Comparison of ENCODE assay signal across 14 cellular contexts in the genomic region with DNA sequence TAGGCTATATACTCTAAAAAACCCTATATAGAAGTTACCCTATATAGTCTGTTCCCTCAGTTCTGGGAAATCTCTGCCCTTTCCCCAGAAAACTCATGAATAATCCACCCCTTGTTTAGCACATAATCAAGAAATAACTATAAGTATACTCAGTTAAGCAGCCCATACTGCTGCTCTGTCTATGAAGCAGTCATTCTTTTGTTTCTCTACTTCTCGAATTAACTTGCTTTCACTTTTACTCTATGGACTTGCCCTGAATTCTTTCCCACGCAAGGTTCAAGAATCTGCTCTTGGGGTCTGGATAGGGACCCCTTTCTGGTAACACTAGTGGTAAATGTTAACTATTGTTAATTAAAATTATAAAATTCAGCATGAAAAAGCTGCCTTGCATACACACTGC. TPM values are rescaled to one million over a fixed set of nuclear protein-coding genes. Genes with fewer than 3 reads are reported as not detected.
A peak's percentile ranks its signal among the peaks of the same experiment; 100 is the strongest.
DNase-seq lines count a peak whose midpoint lies in the region; ATAC-seq lines count a peak whose summit lies in the region.
"Had no signal": no experiment of that assay in that cellular context is flagged by ENCODE, and none has a peak within 500 bp of the region (broad histone marks: within the 10 kb centered on the region; RNA-seq: fewer than 3 reads in every experiment).

No MANE protein-coding gene starts in this region.

- peaks cover 51% of the 10 kb centered on the region for H3K36me3 Mint-ChIP-seq in activated CD4-positive, alpha-beta memory T cell treated with anti-CD3 and anti-CD28 coated beads, Interleukin-2, amount 10 ng/mL, durations not matched to agents 7 days and 5 days (ENCODE audit: low read depth)
- H3K36me3 Mint-ChIP-seq in activated CD4-positive, alpha-beta memory T cell treated with anti-CD3 and anti-CD28 coated beads for 36 hours = peaks cover 23% of the 10 kb centered on the region
- no peaks in the 10 kb centered on the region for H3K36me3 Mint-ChIP-seq in stimulated activated effector memory CD8-positive, alpha-beta T cell treated with anti-CD3 and anti-CD28 coated beads, Interleukin-12 subunit alpha, Interleukin-12 subunit beta, amount 100 ng/mL, for 72 hours

- intact Hi-C loops in activated CD4-positive, alpha-beta memory T cell treated with anti-CD3 and anti-CD28 coated beads for 36 hours (cut with micrococcal nuclease) = no loop called here
- intact Hi-C loops in posterior cingulate gyrus (cut with DNase I) = no loop called here

- H3K4me3 Mint-ChIP-seq in activated CD4-positive, alpha-beta memory T cell treated with anti-CD3 and anti-CD28 coated beads, Interleukin-2, amount 10 ng/mL, durations not matched to agents 7 days and 5 days = no peak overlapping the region
- no peak overlapping the region for H3K4me3 Mint-ChIP-seq in activated CD4-positive, alpha-beta memory T cell treated with anti-CD3 and anti-CD28 coated beads for 36 hours
- no peak overlapping the region for H3K4me3 Mint-ChIP-seq in stimulated activated effector memory CD8-positive, alpha-beta T cell treated with anti-CD3 and anti-CD28 coated beads, Interleukin-12 subunit alpha, Interleukin-12 subunit beta, amount 100 ng/mL, for 72 hours
- H3K4me3 Mint-ChIP-seq: activated naive CD4-positive, alpha-beta T cell treated with anti-CD3 and anti-CD28 coated beads for 36 hours; CD4-positive, CD25-positive, alpha-beta regulatory T cell had no signal

- H3K4me1 Mint-ChIP-seq in activated CD4-positive, alpha-beta memory T cell treated with anti-CD3 and anti-CD28 coated beads, Interleukin-2, amount 10 ng/mL, durations not matched to agents 7 days and 5 days = peaks cover 30% of the 10 kb centered on the region
- H3K4me1 Mint-ChIP-seq in activated CD4-positive, alpha-beta memory T cell treated with anti-CD3 and anti-CD28 coated beads for 36 hours (ENCODE audit: low read depth) = peaks cover 4% of the 10 kb centered on the region
- peaks cover 7% of the 10 kb centered on the region for H3K4me1 Mint-ChIP-seq in stimulated activated effector memory CD8-positive, alpha-beta T cell treated with anti-CD3 and anti-CD28 coated beads, Interleukin-12 subunit alpha, Interleukin-12 subunit beta, amount 100 ng/mL, for 72 hours

- peak overlapping the region; percentile 59 for H3K27ac Mint-ChIP-seq in activated CD4-positive, alpha-beta memory T cell treated with anti-CD3 and anti-CD28 coated beads, Interleukin-2, amount 10 ng/mL, durations not matched to agents 7 days and 5 days
- no peak overlapping the region for H3K27ac Mint-ChIP-seq in activated CD4-positive, alpha-beta memory T cell treated with anti-CD3 and anti-CD28 coated beads for 36 hours
- no peak overlapping the region for H3K27ac Mint-ChIP-seq in stimulated activated effector memory CD8-positive, alpha-beta T cell treated with anti-CD3 and anti-CD28 coated beads, Interleukin-12 subunit alpha, Interleukin-12 subunit beta, amount 100 ng/mL, for 72 hours
- H3K27ac Mint-ChIP-seq: activated naive CD4-positive, alpha-beta T cell treated with anti-CD3 and anti-CD28 coated beads for 36 hours; CD4-positive, CD25-positive, alpha-beta regulatory T cell had no signal

- CTCF ChIA-PET in activated CD4-positive, alpha-beta memory T cell treated with anti-CD3 and anti-CD28 coated beads, Interleukin-2, amount 10 ng/mL, durations not matched to agents 7 days and 5 days (lab: Charles Lee) = no interaction called here
- CTCF ChIA-PET in activated CD4-positive, alpha-beta memory T cell treated with anti-CD3 and anti-CD28 coated beads for 36 hours (lab: Charles Lee) = no interaction called here

- H3K9me3 Mint-ChIP-seq in activated CD4-positive, alpha-beta memory T cell treated with anti-CD3 and anti-CD28 coated beads, Interleukin-2, amount 10 ng/mL, durations not matched to agents 7 days and 5 days = peaks cover 8% of the 10 kb centered on the region
- no peaks in the 10 kb centered on the region for H3K9me3 Mint-ChIP-seq in activated CD4-positive, alpha-beta memory T cell treated with anti-CD3 and anti-CD28 coated beads for 36 hours
- no peaks in the 10 kb centered on the region for H3K9me3 Mint-ChIP-seq in stimulated activated effector memory CD8-positive, alpha-beta T cell treated with anti-CD3 and anti-CD28 coated beads, Interleukin-12 subunit alpha, Interleukin-12 subunit beta, amount 100 ng/mL, for 72 hours

- DNase-seq in activated CD4-positive, alpha-beta memory T cell treated with anti-CD3 and anti-CD28 coated beads, Interleukin-2, amount 10 ng/mL, durations not matched to agents 7 days and 5 days = no peak
- DNase-seq in activated CD4-positive, alpha-beta memory T cell treated with anti-CD3 and anti-CD28 coated beads for 36 hours = no peak
- no peak for DNase-seq in stimulated activated effector memory CD8-positive, alpha-beta T cell treated with anti-CD3 and anti-CD28 coated beads, Interleukin-12 subunit alpha, Interleukin-12 subunit beta, amount 100 ng/mL, for 72 hours (ENCODE audit: low spot score in 2 of 2)
- DNase-seq in posterior cingulate gyrus (no peak), T-helper 2 cell (no peak)
- DNase-seq in activated naive CD4-positive, alpha-beta T cell treated with anti-CD3 and anti-CD28 coated beads, Interleukin-2, amount 50 U/mL, for 16 hours = no peak
- DNase-seq: 8988T; activated naive CD4-positive, alpha-beta T cell treated with anti-CD3 and anti-CD28 coated beads for 36 hours; CD4-positive, CD25-positive, alpha-beta regulatory T cell; dorsolateral prefrontal cortex; heart right ventricle; NCI-H510A had no signal

- POLR2A ChIA-PET in activated CD4-positive, alpha-beta memory T cell treated with anti-CD3 and anti-CD28 coated beads, Interleukin-2, amount 10 ng/mL, durations not matched to agents 7 days and 5 days (lab: Charles Lee) = no interaction called here
- POLR2A ChIA-PET in activated CD4-positive, alpha-beta memory T cell treated with anti-CD3 and anti-CD28 coated beads for 36 hours (lab: Charles Lee) = no interaction called here

- H3K27me3 Mint-ChIP-seq in activated CD4-positive, alpha-beta memory T cell treated with anti-CD3 and anti-CD28 coated beads, Interleukin-2, amount 10 ng/mL, durations not matched to agents 7 days and 5 days = no peaks in the 10 kb centered on the region
- H3K27me3 Mint-ChIP-seq in activated CD4-positive, alpha-beta memory T cell treated with anti-CD3 and anti-CD28 coated beads for 36 hours = no peaks in the 10 kb centered on the region
- H3K27me3 Mint-ChIP-seq: CD4-positive, CD25-positive, alpha-beta regulatory T cell had no signal

- ATAC-seq in GM21723 (IDR thresholded peaks at IDR 0.05; ENCODE audit: unreplicated experiment) = peak; percentile 62
- peak; percentile 57 for ATAC-seq in HG03342 (IDR thresholded peaks at IDR 0.05; ENCODE audit: unreplicated experiment)
- ATAC-seq in stimulated activated effector memory CD8-positive, alpha-beta T cell treated with anti-CD3 and anti-CD28 coated beads, Interleukin-12 subunit alpha, Interleukin-12 subunit beta, amount 100 ng/mL, for 72 hours = peak; percentile 45
- ATAC-seq: heart right ventricle had no signal

RNA-seq across cellular contexts. Expression of a gene that starts 17.4 kb away (rescaled TPM):
- 1 to 10 TPM; 6.4 to 6.9 TPM for total RNA-seq in activated CD4-positive, alpha-beta memory T cell treated with anti-CD3 and anti-CD28 coated beads, Interleukin-2, amount 10 ng/mL, durations not matched to agents 7 days and 5 days
- 10 to 100 TPM; 10.1 to 12.1 TPM for total RNA-seq in activated CD4-positive, alpha-beta memory T cell treated with anti-CD3 and anti-CD28 coated beads for 36 hours
